In genomic region chr9:131264231-131264630, GRCh38 we compare ENCODE assay signal across 12 cellular contexts. TPM values are rescaled to one million over a fixed set of nuclear protein-coding genes. Genes with fewer than 3 reads are reported as not detected.
DNase-seq lines count a peak whose midpoint lies in the region; ATAC-seq and TF ChIP-seq lines count a peak whose summit lies in the region.
"Had no signal": no experiment of that assay in that cellular context is flagged by ENCODE, and none has a peak within 500 bp of the region (broad histone marks: within the 10 kb centered on the region; RNA-seq: fewer than 3 reads in every experiment).

No MANE protein-coding gene starts in this region.

- no peak for TF ChIP-seq POLR2A in transverse colon (IDR thresholded peaks at IDR 0.05)

- H3K36me3 Mint-ChIP-seq in activated CD8-positive, alpha-beta T cell treated with anti-CD3 and anti-CD28 coated beads, Interleukin-2, amount 10 ng/mL, durations not matched to agents 7 days and 5 days (ENCODE audit: low read depth): peaks cover 80% of the 10 kb centered on the region
- no peaks in the 10 kb centered on the region for H3K36me3 Mint-ChIP-seq in osteocyte (ENCODE audit: unreplicated experiment)

- peaks cover 18 to 72% (median 56%) of the 10 kb centered on the region in 9 donors for H3K4me1 ChIP-seq in heart right ventricle
- peaks cover 0 to 12% (median 0%) of the 10 kb centered on the region in 4 donors for H3K4me1 ChIP-seq in transverse colon

- H3K9me3 ChIP-seq in heart right ventricle: no peaks in the 10 kb centered on the region
- no peaks in the 10 kb centered on the region for H3K9me3 ChIP-seq in transverse colon

- H3K9me3 Mint-ChIP-seq in activated CD8-positive, alpha-beta T cell treated with anti-CD3 and anti-CD28 coated beads, Interleukin-2, amount 10 ng/mL, durations not matched to agents 7 days and 5 days (ENCODE audit: insufficient read depth): no peaks in the 10 kb centered on the region
- H3K9me3 Mint-ChIP-seq in stimulated activated naive CD8-positive, alpha-beta T cell treated with anti-CD3 and anti-CD28 coated beads, Interleukin-15, amount 100 ng/mL, for 72 hours: no peaks in the 10 kb centered on the region
- H3K9me3 Mint-ChIP-seq in osteocyte (ENCODE audit: unreplicated experiment): no peaks in the 10 kb centered on the region

- TF ChIP-seq CTCF in heart right ventricle (IDR thresholded peaks at IDR 0.05): no peak
- TF ChIP-seq CTCF in transverse colon (IDR thresholded peaks at IDR 0.05): no peak
- TF ChIP-seq CTCF in osteocyte (IDR thresholded peaks at IDR 0.05): no peak

- peak; percentile 67 for DNase-seq in activated T-cell treated with anti-CD3 and anti-CD28 coated beads, Interleukin-2, amount 50 U/mL, for 1 hour
- DNase-seq in activated T-cell treated with anti-CD3 and anti-CD28 coated beads for 4 hours (no peak), heart right ventricle (no peak), transverse colon (no peak), osteocyte (ENCODE audit: extremely low spot score, unreplicated experiment) (no peak), NCI-H1694 (lab: John Stamatoyannopoulos, UW) (no peak)
- DNase-seq in activated CD8-positive, alpha-beta T cell treated with anti-CD3 and anti-CD28 coated beads, Interleukin-2, amount 10 ng/mL, durations not matched to agents 7 days and 5 days: no peak
- peak in 1 of 2 donors; percentile 47 for DNase-seq in stimulated activated naive CD8-positive, alpha-beta T cell treated with anti-CD3 and anti-CD28 coated beads, Interleukin-15, amount 100 ng/mL, for 72 hours
- DNase-seq: cerebellar nuclear complex, GM23248, left colon, NCI-H226 had no signal

- TF ChIP-seq EP300 in transverse colon (IDR thresholded peaks at IDR 0.05; ENCODE audit: low read depth): no peak

- peaks cover 77% of the 10 kb centered on the region for H3K4me1 Mint-ChIP-seq in activated CD8-positive, alpha-beta T cell treated with anti-CD3 and anti-CD28 coated beads, Interleukin-2, amount 10 ng/mL, durations not matched to agents 7 days and 5 days (ENCODE audit: low read depth)
- H3K4me1 Mint-ChIP-seq in stimulated activated naive CD8-positive, alpha-beta T cell treated with anti-CD3 and anti-CD28 coated beads, Interleukin-15, amount 100 ng/mL, for 72 hours: peaks cover 91% of the 10 kb centered on the region
- H3K4me1 Mint-ChIP-seq in osteocyte (ENCODE audit: unreplicated experiment): no peaks in the 10 kb centered on the region

- WGBS in heart right ventricle, 2 donors: 43 to 65% methylated on average over 11 of the region's 11 CpGs
- WGBS in transverse colon (ENCODE audit: low coverage in 1 of 2), 2 donors: 66% methylated on average over 11 of the region's 11 CpGs; no CpG with 5 or more reads in 1 of the 2 donors

- H3K27ac ChIP-seq in heart right ventricle (peak overlapping the region in 9 of 10 donors; percentile 14 to 99 (median 60)), transverse colon (no peak overlapping the region)
- H3K27ac ChIP-seq: GM23248 had no signal

- in situ Hi-C loops in transverse colon (cut with MboI; ENCODE audit: low pct_ligation_motif_present in 1 of 4, low pct_unique_long_range_greater_than_20kb in 1 of 4, low sequenced_read_pairs in 3 of 4): no loop called here

- peak overlapping the region; percentile 95 for H3K27ac Mint-ChIP-seq in activated CD8-positive, alpha-beta T cell treated with anti-CD3 and anti-CD28 coated beads, Interleukin-2, amount 10 ng/mL, durations not matched to agents 7 days and 5 days
- peak overlapping the region; percentile 50 to 87 for H3K27ac Mint-ChIP-seq in stimulated activated naive CD8-positive, alpha-beta T cell treated with anti-CD3 and anti-CD28 coated beads, Interleukin-15, amount 100 ng/mL, for 72 hours
- H3K27ac Mint-ChIP-seq in osteocyte (ENCODE audit: unreplicated experiment): no peak overlapping the region

- H3K4me3 ChIP-seq in heart right ventricle: no peak overlapping the region
- no peak overlapping the region for H3K4me3 ChIP-seq in transverse colon
- H3K4me3 ChIP-seq: GM23248 had no signal

- ATAC-seq in activated CD8-positive, alpha-beta T cell treated with anti-CD3 and anti-CD28 coated beads, Interleukin-2, amount 10 ng/mL, durations not matched to agents 7 days and 5 days: peak; percentile 7
- ATAC-seq in heart right ventricle: peak in 5 of 8 donors; percentile 22 to 42 (median 38)
- peak; percentile 29 for ATAC-seq in stimulated activated naive CD8-positive, alpha-beta T cell treated with anti-CD3 and anti-CD28 coated beads, Interleukin-15, amount 100 ng/mL, for 72 hours
- ATAC-seq: left colon had no signal

- H3K27me3 ChIP-seq in heart right ventricle: no peaks in the 10 kb centered on the region
- no peaks in the 10 kb centered on the region for H3K27me3 ChIP-seq in transverse colon

- CTCF ChIA-PET in activated CD8-positive, alpha-beta T cell treated with anti-CD3 and anti-CD28 coated beads, Interleukin-2, amount 10 ng/mL, durations not matched to agents 7 days and 5 days (lab: Charles Lee): interaction anchor here (0.6 to 1.7 kb wide), 2 partner anchors 10 to 72 kb away, joined by 3 to 4 read pairs; no protein-coding TSS in a partner anchor

- intact Hi-C loops in heart right ventricle (cut with DNase I): no loop called here
- intact Hi-C loops in transverse colon (cut with DNase I; ENCODE audit: low total_unique reads): no loop called here

- H3K27me3 Mint-ChIP-seq in activated CD8-positive, alpha-beta T cell treated with anti-CD3 and anti-CD28 coated beads, Interleukin-2, amount 10 ng/mL, durations not matched to agents 7 days and 5 days (ENCODE audit: low read depth): no peaks in the 10 kb centered on the region
- H3K27me3 Mint-ChIP-seq in stimulated activated naive CD8-positive, alpha-beta T cell treated with anti-CD3 and anti-CD28 coated beads, Interleukin-15, amount 100 ng/mL, for 72 hours: no peaks in the 10 kb centered on the region
- no peaks in the 10 kb centered on the region for H3K27me3 Mint-ChIP-seq in osteocyte (ENCODE audit: unreplicated experiment)

- H3K4me3 Mint-ChIP-seq in activated CD8-positive, alpha-beta T cell treated with anti-CD3 and anti-CD28 coated beads, Interleukin-2, amount 10 ng/mL, durations not matched to agents 7 days and 5 days: peak overlapping the region; percentile 99
- peak overlapping the region; percentile 79 to 81 for H3K4me3 Mint-ChIP-seq in stimulated activated naive CD8-positive, alpha-beta T cell treated with anti-CD3 and anti-CD28 coated beads, Interleukin-15, amount 100 ng/mL, for 72 hours
- H3K4me3 Mint-ChIP-seq in osteocyte (ENCODE audit: unreplicated experiment): no peak overlapping the region

- POLR2A ChIA-PET in activated CD8-positive, alpha-beta T cell treated with anti-CD3 and anti-CD28 coated beads, Interleukin-2, amount 10 ng/mL, durations not matched to agents 7 days and 5 days (lab: Charles Lee): interaction anchor here (0.6 to 2.3 kb wide), 5 partner anchors 8 to 63 kb away, joined by 3 to 18 read pairs (median 7); no protein-coding TSS in a partner anchor

- H3K36me3 ChIP-seq in heart right ventricle (peaks cover 0 to 50% (median 27%) of the 10 kb centered on the region in 9 donors), transverse colon (no peaks in the 10 kb centered on the region)

RNA-seq across cellular contexts. Expression of gene FAM78A, which starts 12.1 kb away (rescaled TPM):
- 100 to 1,000 TPM in 1 of 2 experiments, 10 to 100 TPM in 1; 99.2 to 101 TPM for total RNA-seq in activated CD8-positive, alpha-beta T cell treated with anti-CD3 and anti-CD28 coated beads, Interleukin-2, amount 10 ng/mL, durations not matched to agents 7 days and 5 days
- total RNA-seq in heart right ventricle: 10 to 100 TPM; 21.0 to 53.1 (median 32.3) TPM
- 10 to 100 TPM in 1 of 2 donors, 1 to 10 TPM in 1; 7.0 to 27.3 TPM for polyA plus RNA-seq in heart right ventricle
- total RNA-seq in transverse colon: 1 to 10 TPM in 3 of 4 donors, under 1 TPM in 1; 1.00 to 3.4 (median 2.2) TPM
- 1.0 and 1.1 TPM in 2 replicates for total RNA-seq in osteocyte

RNA-seq across cellular contexts. Expression of gene PLPP7, which starts 25.3 kb away (rescaled TPM):
- total RNA-seq in activated CD8-positive, alpha-beta T cell treated with anti-CD3 and anti-CD28 coated beads, Interleukin-2, amount 10 ng/mL, durations not matched to agents 7 days and 5 days: under 1 TPM in 1 of 2 experiments, not detected in 1; 0.21 TPM
- total RNA-seq in heart right ventricle: 100 to 1,000 TPM in 5 of 10 donors, 10 to 100 TPM in 5; 76.1 to 140 (median 102) TPM
- polyA plus RNA-seq in heart right ventricle: 100 to 1,000 TPM in 1 of 2 donors, 10 to 100 TPM in 1; 42.6 to 129 TPM
- total RNA-seq in transverse colon: 10 to 100 TPM in 1 of 4 donors, 1 to 10 TPM in 3; 3.0 to 10.3 (median 4.1) TPM
- 0.68 and 0.73 TPM in 2 replicates for total RNA-seq in osteocyte

Comparison
In these comparisons a context has a peak if more than half of its experiments do, and no peak if none do; other contexts are left out.
1. H3K27ac ChIP-seq: peak in heart right ventricle (9 of 10); none in transverse colon (0 of 4).
2. RNA of gene FAM78A, which starts 12.1 kb away (total RNA-seq): 99.2 to 101 TPM in activated CD8-positive, alpha-beta T cell treated with anti-CD3 and anti-CD28 coated beads, Interleukin-2, amount 10 ng/mL, durations not matched to agents 7 days and 5 days and 21.0 to 53.1 TPM in heart right ventricle; 1.00 to 3.4 TPM in transverse colon and 1.0 to 1.1 TPM in osteocyte; every median in the first group is over 4 times any median in the second.
3. RNA of gene PLPP7, which starts 25.3 kb away (total RNA-seq): 76.1 to 140 TPM in heart right ventricle; 3.0 to 10.3 TPM in transverse colon, 0.68 to 0.73 TPM in osteocyte and 0.21 TPM in activated CD8-positive, alpha-beta T cell treated with anti-CD3 and anti-CD28 coated beads, Interleukin-2, amount 10 ng/mL, durations not matched to agents 7 days and 5 days; every median in the first group is over 4 times any median in the second.
4. Peak in every context shown above with its lines, with median percentiles within 50 percentile points of each other: ATAC-seq.